12 cellular contexts compared by ENCODE assay signal in genomic region chr1:209643295-209644020, GRCh38. TPM values are rescaled to one million over a fixed set of nuclear protein-coding genes. Genes with fewer than 3 reads are reported as not detected.
DNase-seq lines count a peak whose midpoint lies in the region; ATAC-seq and TF ChIP-seq lines count a peak whose summit lies in the region.
"Had no signal": no experiment of that assay in that cellular context is flagged by ENCODE, and none has a peak within 500 bp of the region (broad histone marks: within the 10 kb centered on the region; RNA-seq: fewer than 3 reads in every experiment).

No MANE protein-coding gene starts in this region.

- H3K4me3 ChIP-seq in breast epithelium (no peak overlapping the region), ovary (no peak overlapping the region)

- intact Hi-C loops in breast epithelium (cut with DNase I; ENCODE audit: low total_unique reads) (loop anchor here (2.0 kb wide), 1 partner anchor 75 kb away; no protein-coding TSS in a partner anchor), cardiac septum (cut with DNase I) (loop anchor here (1.0 to 2.0 kb wide), 3 partner anchors 19 to 99 kb away; partner anchors contain the start of gene G0S2), ovary (cut with DNase I) (loop anchor here in 2 of 4 donors (5.0 kb wide), 2 partner anchors 34 to 44 kb away; partner anchors contain the start of gene G0S2 (in 1 of the 2))

- H3K27ac ChIP-seq in breast epithelium: peak overlapping the region; percentile 34 to 66
- peak overlapping the region in 1 of 2 donors; percentile 91 for H3K27ac ChIP-seq in ovary
- H3K27ac ChIP-seq: KMS-11, neutrophil had no signal

- TF ChIP-seq CTCF in breast epithelium (IDR thresholded peaks at IDR 0.05): no peak
- no peak for TF ChIP-seq CTCF in ovary (IDR thresholded peaks at IDR 0.05)

- no peak for TF ChIP-seq EP300 in ovary (IDR thresholded peaks at IDR 0.05)

- no peak for TF ChIP-seq POLR2A in breast epithelium (IDR thresholded peaks at IDR 0.05)
- no peak for TF ChIP-seq POLR2A in ovary (IDR thresholded peaks at IDR 0.05)

- 0 to 3% (median 2%) methylated on average over 2 of the region's 2 CpGs for WGBS in ovary, 3 donors

- no peak for ATAC-seq in GM21528 (IDR thresholded peaks at IDR 0.05; ENCODE audit: low FRiP score, unreplicated experiment)

- H3K27me3 ChIP-seq in breast epithelium (no peaks in the 10 kb centered on the region), ovary (no peaks in the 10 kb centered on the region)

- H3K36me3 ChIP-seq in breast epithelium: no peaks in the 10 kb centered on the region
- no peaks in the 10 kb centered on the region for H3K36me3 ChIP-seq in ovary
- H3K36me3 ChIP-seq: neutrophil had no signal

- H3K4me1 ChIP-seq in breast epithelium: peaks cover 4 to 9% of the 10 kb centered on the region in 2 donors
- peaks cover 36% of the 10 kb centered on the region for H3K4me1 ChIP-seq in ovary (ENCODE audit: insufficient read depth)

- peak; percentile 90 for DNase-seq in Ammon's horn (ENCODE audit: low spot score)
- no peak for DNase-seq in breast epithelium (ENCODE audit: low spot score in 2 of 2)
- peak; percentile 88 for DNase-seq in cardiac septum (ENCODE audit: low spot score)
- DNase-seq in ovary: peak; percentile 61 to 83 (median 71)
- DNase-seq in effector CD4-positive, alpha-beta T cell: no peak
- DNase-seq in NCI-H1105 (lab: John Stamatoyannopoulos, UW): no peak
- no peak for DNase-seq in stimulated activated CD4-positive, alpha-beta T cell treated with anti-CD3 and anti-CD28 coated beads, Interleukin-4, amount 100 ng/mL, for 24 hours
- DNase-seq: foreskin melanocyte, NCI-H774 had no signal

- H3K9me3 ChIP-seq in breast epithelium (no peaks in the 10 kb centered on the region), ovary (no peaks in the 10 kb centered on the region)
- H3K9me3 ChIP-seq: neutrophil had no signal

RNA-seq across cellular contexts. Expression of gene LAMB3, which starts 8.8 kb away (rescaled TPM):
- total RNA-seq in breast epithelium (10 to 100 TPM; 23.9 to 48.0 (median 35.6) TPM), cardiac septum (3.6 TPM), ovary (10 to 100 TPM in 1 of 7 donors, 1 to 10 TPM in 4, under 1 TPM in 2; 0.58 to 56.9 (median 4.2) TPM)
- 1 to 10 TPM in 1 of 2 donors, under 1 TPM in 1; 0.54 to 7.0 TPM for polyA plus RNA-seq in ovary

RNA-seq across cellular contexts. Expression of gene G0S2, which starts 31.8 kb away (rescaled TPM):
- total RNA-seq in breast epithelium (1,000 to 10,000 TPM in 1 of 3 donors, 100 to 1,000 TPM in 2; 198 to 1,307 (median 636) TPM), cardiac septum (246 TPM), ovary (100 to 1,000 TPM in 3 of 7 donors, 10 to 100 TPM in 4; 61.4 to 392 (median 79.2) TPM)
- 10 to 100 TPM; 41.5 to 75.4 TPM for polyA plus RNA-seq in ovary

RNA-seq across cellular contexts. Expression of gene CAMK1G, which starts 59.9 kb away (rescaled TPM):
- total RNA-seq in breast epithelium: 1 to 10 TPM in 1 of 3 donors, under 1 TPM in 1, not detected in 1; 0.16 to 1.8 TPM
- total RNA-seq in cardiac septum: not detected
- 10 to 100 TPM; 10.1 to 16.7 (median 12.0) TPM for total RNA-seq in ovary
- 10 to 100 TPM in 1 of 2 donors, 1 to 10 TPM in 1; 7.6 to 20.2 TPM for polyA plus RNA-seq in ovary

Comparison
In these comparisons a context has a peak if more than half of its experiments do, and no peak if none do; other contexts are left out.
1. DNase-seq: peak in Ammon's horn (single experiment), cardiac septum (single experiment) and ovary (5 of 5); none in breast epithelium (0 of 2), effector CD4-positive, alpha-beta T cell (single experiment), NCI-H1105 (single experiment) and stimulated activated CD4-positive, alpha-beta T cell treated with anti-CD3 and anti-CD28 coated beads, Interleukin-4, amount 100 ng/mL, for 24 hours (single experiment).
2. RNA of gene CAMK1G, which starts 59.9 kb away (total RNA-seq): 10.1 to 16.7 TPM in ovary; 0.16 to 1.8 TPM in breast epithelium and not detected in cardiac septum (single experiment); every median in the first group is over 4 times any median in the second.